Comparison of ENCODE assay signal across 8 cellular contexts in genomic region chr9:134641173-134641985, GRCh38. TPM values are rescaled to one million over a fixed set of nuclear protein-coding genes. Genes with fewer than 3 reads are reported as not detected.
DNase-seq lines count a peak whose midpoint lies in the region; ATAC-seq, FAIRE-seq and TF ChIP-seq lines count a peak whose summit lies in the region.

COL5A1 (plus strand) TSS chr9:134641803; CDS start chr9:134642188, 385 bp downstream.

- no peaks in the 10 kb centered on the region for H3K9me2 ChIP-seq in SK-N-SH

- H3K27ac ChIP-seq in HEK293 (ENCODE audit: extremely low read depth, low read depth, low read length), result no peak within 1 kb of the TSS; the same call in 1 of the 2 replicates
- H3K27ac ChIP-seq in SK-N-SH (ENCODE audit: low read depth in 2 of 2, low read length in 1 of 2), result peak within 1 kb of the TSS; percentile 70 to 91
- H3K27ac ChIP-seq in breast epithelium, result peak within 1 kb of the TSS; percentile 75 to 92
- H3K27ac ChIP-seq in iPS-20b (ENCODE audit: low read length), result no peak within 1 kb of the TSS
- peak within 1 kb of the TSS; percentile 62 to 73 (median 70) for H3K27ac ChIP-seq in gastrocnemius medialis

- CTCF ChIA-PET in HEK293 (lab: Yijun Ruan, JAX) (interaction anchor here (0.5 to 1.5 kb wide), 8 partner anchors 8 to 199 kb away, joined by 3 to 7 read pairs (median 3); no protein-coding TSS in a partner anchor), SK-N-SH (lab: Yijun Ruan, JAX) (interaction anchor here (0.6 to 2.6 kb wide), 4 partner anchors 20 to 199 kb away, joined by 3 to 9 read pairs (median 3); no protein-coding TSS in a partner anchor)

- no peak for TF ChIP-seq EP300 in SK-N-SH (IDR thresholded peaks at IDR 0.05; ENCODE audit: borderline replicate concordance in 1 of 2, low read depth in 1 of 2, low read length in 1 of 2)

- H3K27me3 ChIP-seq in SK-N-SH (ENCODE audit: insufficient read depth) (no peaks in the 10 kb centered on the region), breast epithelium (peaks cover 0 to 4% of the 10 kb centered on the region in 2 donors), iPS-20b (ENCODE audit: insufficient read depth, low read length) (peaks cover 17% of the 10 kb centered on the region), gastrocnemius medialis (peaks cover 22 to 43% (median 32%) of the 10 kb centered on the region in 3 donors)

- POLR2A ChIA-PET in HEK293 (lab: Yijun Ruan, JAX), result interaction anchor here (0.7 to 1.3 kb wide), 5 partner anchors 15 to 193 kb away, joined by 3 to 4 read pairs (median 4); no protein-coding TSS in a partner anchor
- POLR2A ChIA-PET in SK-N-SH (lab: Yijun Ruan, JAX), result no interaction called here

- peaks cover 14% of the 10 kb centered on the region for H3F3A ChIP-seq in SK-N-SH (replicated peaks; ENCODE audit: insufficient read depth)

- no peak for FAIRE-seq in GM12892 (lab: Jason Lieb, UNC)

- in situ Hi-C loops in gastrocnemius medialis (cut with MboI; ENCODE audit: low sequenced_read_pairs in 4 of 4), result no loop called here

- intact Hi-C loops in breast epithelium (cut with DNase I; ENCODE audit: low total_unique reads), result no loop called here
- intact Hi-C loops in gastrocnemius medialis (cut with DNase I; ENCODE audit: low total_unique reads), result no loop called here

- peak within 1 kb of the TSS; percentile 54 for H3K4me3 ChIP-seq in HEK293 (ENCODE audit: low read depth, low read length)
- H3K4me3 ChIP-seq in SK-N-SH (ENCODE audit: low read depth in 2 of 2, low read length in 1 of 2), result peak within 1 kb of the TSS; percentile 69 to 85
- H3K4me3 ChIP-seq in breast epithelium, result peak within 1 kb of the TSS; percentile 67 to 88 (median 73)
- H3K4me3 ChIP-seq in iPS-20b (ENCODE audit: low read length), result peak within 1 kb of the TSS; percentile 61
- peak within 1 kb of the TSS; percentile 46 to 53 (median 49) for H3K4me3 ChIP-seq in gastrocnemius medialis

- TF ChIP-seq POLR2A in breast epithelium (IDR thresholded peaks at IDR 0.05) (peak; percentile 47), gastrocnemius medialis (IDR thresholded peaks at IDR 0.05) (peak; percentile 43 to 72), GM12892 (IDR thresholded peaks at IDR 0.05; ENCODE audit: low read depth, low read length) (no peak)

- DNase-seq in SK-N-SH, result peak; percentile 94
- peak; percentile 67 to 77 for DNase-seq in breast epithelium (ENCODE audit: low spot score in 2 of 2)
- peak; percentile 62 to 74 for DNase-seq in gastrocnemius medialis
- DNase-seq in GM12892 (ENCODE audit: insufficient read length), result no peak

- TF ChIP-seq CTCF in HEK293 (tag by site-specific recombination; IDR thresholded peaks at IDR 0.05), result no peak
- TF ChIP-seq CTCF in SK-N-SH (IDR thresholded peaks at IDR 0.05), result peak; percentile 36
- TF ChIP-seq CTCF in breast epithelium (IDR thresholded peaks at IDR 0.05), result no peak
- TF ChIP-seq CTCF in gastrocnemius medialis (IDR thresholded peaks at IDR 0.05 in 4 of 5, conservative IDR thresholded peaks at IDR 0.05 in 1 of 5), result peak in 1 of 5 experiments; percentile 16

- 8% methylated on average over 42 of the region's 72 CpGs for WGBS in SK-N-SH (ENCODE audit: low lambda C conversion rate)

- H3K4me1 ChIP-seq in HEK293 (ENCODE audit: control insufficient read depth, insufficient read depth, low read length), result no peaks in the 10 kb centered on the region; the same call in 1 of the 2 replicates
- peaks cover 14 to 16% of the 10 kb centered on the region in 2 experiments; a peak in 3 of 4 replicates for H3K4me1 ChIP-seq in SK-N-SH (ENCODE audit: control insufficient read depth in 1 of 2, insufficient read depth in 2 of 2, low read depth in 1 of 2, low read length in 1 of 2)
- H3K4me1 ChIP-seq in breast epithelium, result peaks cover 3 to 7% of the 10 kb centered on the region in 2 donors
- peaks cover 7% of the 10 kb centered on the region; the same call in 1 of the 2 replicates for H3K4me1 ChIP-seq in iPS-20b (ENCODE audit: insufficient read depth, low read length)
- H3K4me1 ChIP-seq in gastrocnemius medialis, result peaks cover 3% of the 10 kb centered on the region in 2 donors

- no peaks in the 10 kb centered on the region for H3K9me3 ChIP-seq in HEK293 (ENCODE audit: control insufficient read depth, insufficient read depth, low read depth, low read length)
- H3K9me3 ChIP-seq in SK-N-SH, result no peaks in the 10 kb centered on the region
- H3K9me3 ChIP-seq in breast epithelium, result no peaks in the 10 kb centered on the region
- no peaks in the 10 kb centered on the region for H3K9me3 ChIP-seq in iPS-20b (ENCODE audit: insufficient read depth, low read depth, low read length)
- H3K9me3 ChIP-seq in gastrocnemius medialis, result no peaks in the 10 kb centered on the region

- no peak for TF ChIP-seq RAD21 in SK-N-SH (IDR thresholded peaks at IDR 0.05; ENCODE audit: low read length)

- H4K20me1 ChIP-seq in SK-N-SH (ENCODE audit: insufficient read depth), result peaks cover 32% of the 10 kb centered on the region

- H3K4me2 ChIP-seq in SK-N-SH, result peak within 1 kb of the TSS; percentile 99

- H3K9ac ChIP-seq in SK-N-SH (peak within 1 kb of the TSS; percentile 88), iPS-20b (ENCODE audit: low read depth, low read length) (peak within 1 kb of the TSS; percentile 62; the same call in 1 of the 2 replicates)

- H3K36me3 ChIP-seq in HEK293 (ENCODE audit: control insufficient read depth in 2 of 2, insufficient read depth in 1 of 2, low read length in 2 of 2) (no peaks in the 10 kb centered on the region), SK-N-SH (replicated peaks in 1 of 2; ENCODE audit: control insufficient read depth in 1 of 2, insufficient read depth in 2 of 2, low read length in 1 of 2) (peaks cover 0 to 13% of the 10 kb centered on the region in 2 experiments), breast epithelium (no peaks in the 10 kb centered on the region), iPS-20b (ENCODE audit: insufficient read depth, low read depth, low read length) (no peaks in the 10 kb centered on the region), gastrocnemius medialis (no peaks in the 10 kb centered on the region)

- ATAC-seq in gastrocnemius medialis (peak; percentile 45 to 57), HG03196 (IDR thresholded peaks at IDR 0.05; ENCODE audit: unreplicated experiment) (no peak), HG02840 (IDR thresholded peaks at IDR 0.05; ENCODE audit: low FRiP score, unreplicated experiment) (no peak)

- H3K79me2 ChIP-seq in SK-N-SH (ENCODE audit: insufficient read depth), result peaks cover 45% of the 10 kb centered on the region

- peak within 1 kb of the TSS; percentile 84 for H2AFZ ChIP-seq in SK-N-SH (ENCODE audit: low read depth)

TF ChIP-seq in HEK293, 187 proteins besides CTCF, POLR2A, EP300 and RAD21 (continues in another document):
- TF ChIP-seq ZSCAN4 (tag by site-specific recombination; IDR thresholded peaks at IDR 0.05) (no peak), ZNF76 (tag by site-specific recombination; IDR thresholded peaks at IDR 0.05; ENCODE audit: borderline replicate concordance, low read depth) (peak; percentile 51; the same call in 1 of the 2 replicates), ZNF292 (tag by site-specific recombination; IDR thresholded peaks at IDR 0.05; ENCODE audit: borderline replicate concordance, low read depth) (no peak), ZNF221 (tag by site-specific recombination; IDR thresholded peaks at IDR 0.05; ENCODE audit: borderline replicate concordance) (no peak), ZNF529 (tag by site-specific recombination; IDR thresholded peaks at IDR 0.05; ENCODE audit: insufficient replicate concordance) (no peak), ZSCAN23 (tag by site-specific recombination; IDR thresholded peaks at IDR 0.05) (no peak), ZBTB8A (tag by site-specific recombination; IDR thresholded peaks at IDR 0.05) (peak; percentile 98), ZNF747 (tag by site-specific recombination; IDR thresholded peaks at IDR 0.05) (no peak), SP7 (tag by site-specific recombination; IDR thresholded peaks at IDR 0.05) (0 out of 2 replicates have a peak, but pooled peaks have one; percentile 15)

TF ChIP-seq in SK-N-SH, 30 proteins besides CTCF, POLR2A, EP300 and RAD21 (continues in another document):
- TF ChIP-seq FOXM1 (IDR thresholded peaks at IDR 0.05; ENCODE audit: low read depth) (no peak), SIN3A (IDR thresholded peaks at IDR 0.05; ENCODE audit: borderline replicate concordance, low read depth, low read length) (no peak), NFIC (IDR thresholded peaks at IDR 0.05; ENCODE audit: borderline replicate concordance) (no peak; the same call in 1 of the 2 replicates), CHD2 (IDR thresholded peaks at IDR 0.05; ENCODE audit: low read length, partially characterized antibody) (peak; percentile 14), SMC3 (IDR thresholded peaks at IDR 0.05; ENCODE audit: low read depth, low read length) (peak; percentile 4; the same call in 1 of the 2 replicates), MAX (IDR thresholded peaks at IDR 0.05; ENCODE audit: low read depth) (no peak), MXI1 (IDR thresholded peaks at IDR 0.05; ENCODE audit: low read depth, low read length) (no peak), USF1 (IDR thresholded peaks at IDR 0.05; ENCODE audit: borderline replicate concordance, low read depth) (no peak), POLR2AphosphoS5 (IDR thresholded peaks at IDR 0.05; ENCODE audit: low read depth, low read length) (peak; percentile 82; the same call in 1 of the 2 replicates), TAF1 (IDR thresholded peaks at IDR 0.05; ENCODE audit: borderline replicate concordance, low read depth, low read length) (peak; percentile 51; the same call in 1 of the 2 replicates)

RNA-seq across cellular contexts. Expression of gene COL5A1, which starts in this region (rescaled TPM):
- 26.4 and 73.8 TPM in 2 replicates for polyA plus RNA-seq in SK-N-SH (2012; rRNA removed)
- 37.9 and 52.7 TPM in 2 replicates for polyA plus RNA-seq in SK-N-SH (2012; cell fraction: cytosol; rRNA removed)
- polyA plus RNA-seq in SK-N-SH (2012; cell fraction: nucleus; rRNA removed), result 131 and 166 TPM in 2 replicates
- 10 to 100 TPM; 12.1 to 17.0 (median 15.4) TPM for total RNA-seq in breast epithelium
- 1 to 10 TPM; 1.6 to 2.8 (median 2.3) TPM for total RNA-seq in gastrocnemius medialis
- 3.1 TPM for polyA plus RNA-seq in GM12892 (2012; ENCODE audit: missing spikeins)

Comparison
In these comparisons a context has a peak if more than half of its experiments do, and no peak if none do; other contexts are left out.
1. H3K27ac ChIP-seq: peak in SK-N-SH (2 of 2), breast epithelium (2 of 2) and gastrocnemius medialis (4 of 4); none in HEK293 (single experiment) and iPS-20b (single experiment).
2. ATAC-seq: peak in gastrocnemius medialis (2 of 2); none in HG03196 (single experiment) and HG02840 (single experiment).
3. Of the 4 proteins assayed by ChIP-seq in both HEK293 and SK-N-SH: peak only in HEK293: none; only in SK-N-SH: CTCF; in both: PBX3; in neither: 2.
4. Peak in every context shown above with its lines, with median percentiles within 50 percentile points of each other: H3K4me3 ChIP-seq.